Comparison of ENCODE assay signal across 12 cellular contexts in the genomic region with DNA sequence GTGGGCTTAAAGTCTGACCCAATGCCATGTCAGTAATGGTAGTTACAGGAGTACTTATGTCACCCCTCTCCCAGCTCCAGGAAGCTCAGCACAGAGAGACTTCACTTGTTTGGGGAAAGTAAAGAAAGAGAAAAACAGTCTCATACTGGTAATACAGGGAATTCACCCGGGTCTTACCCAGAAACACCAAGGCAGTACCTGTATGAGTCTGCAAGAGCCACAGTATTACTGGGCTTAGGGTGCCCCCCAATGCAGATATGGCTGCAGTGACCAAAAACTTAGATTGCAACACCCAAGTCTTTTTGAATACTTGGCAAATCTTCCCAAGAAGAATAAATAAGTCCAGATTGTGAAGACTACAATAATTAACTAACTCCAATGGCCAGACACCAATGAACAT.
DNase-seq lines count a peak whose midpoint lies in the region; ATAC-seq and TF ChIP-seq lines count a peak whose summit lies in the region.
"Had no signal": no experiment of that assay in that cellular context is flagged by ENCODE, and none has a peak within 500 bp of the region (broad histone marks: within the 10 kb centered on the region; RNA-seq: fewer than 3 reads in every experiment).

No MANE protein-coding gene starts in this region.

- peak; percentile 75 for ATAC-seq in GM18867 (IDR thresholded peaks at IDR 0.05; ENCODE audit: unreplicated experiment)
- ATAC-seq in GM21619 (IDR thresholded peaks at IDR 0.05; ENCODE audit: unreplicated experiment): peak; percentile 81
- peak; percentile 92 for ATAC-seq in HG03045 (IDR thresholded peaks at IDR 0.05; ENCODE audit: unreplicated experiment)

- H3K27ac ChIP-seq in vagina: no peak overlapping the region
- H3K27ac ChIP-seq: prostate gland had no signal

- peak; percentile 5 for DNase-seq in epithelial cell of esophagus (ENCODE audit: low read depth)
- DNase-seq in vagina (ENCODE audit: extremely low spot score in 2 of 2): no peak
- no peak for DNase-seq in NCI-H2081 treated with DMSO at 0.1 percent for 48 hours (lab: John Stamatoyannopoulos, UW)
- DNase-seq in erythroblast (lab: John Stamatoyannopoulos, UW): no peak
- DNase-seq: glutamatergic neuron, kidney glomerular epithelial cell, NCI-H1092, NCI-H2227 treated with DMSO at 0.1 percent for 48 hours had no signal

- H3K9me3 ChIP-seq in vagina: peaks cover 4% of the 10 kb centered on the region
- H3K9me3 ChIP-seq: prostate gland had no signal

- no peaks in the 10 kb centered on the region for H3K27me3 ChIP-seq in vagina

- no peaks in the 10 kb centered on the region for H3K36me3 ChIP-seq in vagina
- H3K36me3 ChIP-seq: prostate gland had no signal

- H3K4me1 ChIP-seq in vagina: no peaks in the 10 kb centered on the region
- H3K4me1 ChIP-seq: prostate gland had no signal

- intact Hi-C loops in vagina (cut with DNase I): no loop called here

- no peak for TF ChIP-seq CTCF in epithelial cell of esophagus (IDR thresholded peaks at IDR 0.05; ENCODE audit: insufficient read depth, low read depth, low read length, missing control alignments)
- TF ChIP-seq CTCF in vagina (IDR thresholded peaks at IDR 0.05): no peak

- H3K4me3 ChIP-seq in epithelial cell of esophagus (ENCODE audit: low read length): no peak overlapping the region
- no peak overlapping the region for H3K4me3 ChIP-seq in vagina
- H3K4me3 ChIP-seq: prostate gland had no signal

- TF ChIP-seq POLR2A in vagina (IDR thresholded peaks at IDR 0.05): no peak
- no peak for TF ChIP-seq POLR2A in erythroblast (IDR thresholded peaks at IDR 0.05; ENCODE audit: low read length)
